ENCODE assay signal across 23 cellular contexts in genomic region chrX:146907391-146908240, GRCh38.
DNase-seq lines count a peak whose midpoint lies in the region; TF ChIP-seq lines count a peak whose summit lies in the region.
"Had no signal": no experiment of that assay in that cellular context is flagged by ENCODE, and none has a peak within 500 bp of the region (broad histone marks: within the 10 kb centered on the region; RNA-seq: fewer than 3 reads in every experiment).

No MANE protein-coding gene starts in this region.

- H3K4me3 ChIP-seq in GM23248 (no peak overlapping the region), fibroblast of mammary gland (ENCODE audit: control insufficient read depth, low read depth, low read length) (no peak overlapping the region), retinal pigment epithelial cell (ENCODE audit: low read length) (no peak overlapping the region)
- H3K4me3 ChIP-seq: BLaER1 treated with 17β-estradiol and CSF1 and Interleukin-3, amounts not matched to agents 10 nM and 100 nM; Peyer's patch; psoas muscle; tibial artery had no signal

- H3K9me2 ChIP-seq in GM23248 (ENCODE audit: insufficient read depth): no peaks in the 10 kb centered on the region

- no peak overlapping the region for H3K9ac ChIP-seq in GM23248
- H3K9ac ChIP-seq: BLaER1 treated with 17β-estradiol and CSF1 and Interleukin-3, amounts not matched to agents 10 nM and 100 nM had no signal

- no peaks in the 10 kb centered on the region for H3F3A ChIP-seq in GM23248 (ENCODE audit: insufficient read depth)

- no peaks in the 10 kb centered on the region for H3K9me3 ChIP-seq in GM23248 (ENCODE audit: low read depth)
- H3K9me3 ChIP-seq: psoas muscle, tibial artery had no signal

- H3K79me2 ChIP-seq in GM23248 (ENCODE audit: insufficient read depth): no peaks in the 10 kb centered on the region

- no peak overlapping the region for H2AFZ ChIP-seq in GM23248

- no peak overlapping the region for H3K4me2 ChIP-seq in GM23248 (ENCODE audit: unreplicated experiment)
- H3K4me2 ChIP-seq: BLaER1 treated with 17β-estradiol and CSF1 and Interleukin-3, amounts not matched to agents 10 nM and 100 nM had no signal

- DNase-seq in GM23248 (peak; percentile 0), SK-MEL-5 (ENCODE audit: low read depth, low spot score) (peak; percentile 4), fibroblast of mammary gland (ENCODE audit: low read depth) (peak; percentile 0), retinal pigment epithelial cell (ENCODE audit: low read depth) (peak; percentile 8), NCI-H2107 treated with DMSO at 0.1 percent for 48 hours (lab: John Stamatoyannopoulos, UW; ENCODE audit: unreplicated experiment) (no peak), superior temporal gyrus (ENCODE audit: extremely low spot score) (no peak), glomerular visceral epithelial cell (ENCODE audit: extremely low spot score) (no peak)
- DNase-seq: ACHN; activated CD4-positive, alpha-beta T cell treated with anti-CD3 and anti-CD28 coated beads for 36 hours; activated effector memory CD4-positive, alpha-beta T cell treated with Interleukin-2 at 50 U/mL for 16 hours; activated naive CD8-positive, alpha-beta T cell treated with anti-CD3 and anti-CD28 coated beads for 36 hours; activated T-cell treated with anti-CD3 and anti-CD28 coated beads for 4 hours; effector CD4-positive, alpha-beta T cell; naive B cell; NCI-H1092 treated with DMSO at 0.1 percent for 48 hours; NCI-H187 treated with DMSO at 0.1 percent for 48 hours; NCI-H69; Peyer's patch; psoas muscle; stimulated activated naive CD8-positive, alpha-beta T cell treated with anti-CD3 and anti-CD28 coated beads, Interleukin-15, amount 100 ng/mL, for 72 hours; tibial artery had no signal

- H3K27me3 ChIP-seq in GM23248 (replicated peaks; ENCODE audit: insufficient read depth): no peaks in the 10 kb centered on the region
- H3K27me3 ChIP-seq: Peyer's patch, tibial artery had no signal

- H4K20me1 ChIP-seq in GM23248 (ENCODE audit: insufficient read depth): no peaks in the 10 kb centered on the region
- H4K20me1 ChIP-seq: BLaER1 treated with 17β-estradiol and CSF1 and Interleukin-3, amounts not matched to agents 10 nM and 100 nM had no signal

- WGBS in GM23248 (ENCODE audit: low coverage in 1 of 2, low lambda C conversion rate in 2 of 2, missing lambda C conversion rate in 2 of 2), 2 experiments: 0 to 2% methylated on average over 5 to 6 of the region's 8 CpGs

- TF ChIP-seq CTCF in fibroblast of mammary gland (conservative IDR thresholded peaks at IDR 0.05; ENCODE audit: control insufficient read depth, insufficient read depth, low read depth, low read length) (no peak), retinal pigment epithelial cell (conservative IDR thresholded peaks at IDR 0.05; ENCODE audit: low read depth, low read length) (no peak)

- in situ Hi-C loops in GM23248 (cut with MboI) (no loop called here), SK-MEL-5 (cut with HindIII; ENCODE audit: low pct_unique_long_range_greater_than_20kb, low sequenced_read_pairs) (no loop called here)

- H3K4me1 ChIP-seq in GM23248 (ENCODE audit: insufficient read depth): no peaks in the 10 kb centered on the region
- H3K4me1 ChIP-seq: BLaER1 treated with 17β-estradiol and CSF1 and Interleukin-3, amounts not matched to agents 10 nM and 100 nM; Peyer's patch; psoas muscle; tibial artery had no signal

- H3K36me3 ChIP-seq in GM23248 (ENCODE audit: low read depth): no peaks in the 10 kb centered on the region
- H3K36me3 ChIP-seq: BLaER1 treated with 17β-estradiol and CSF1 and Interleukin-3, amounts not matched to agents 10 nM and 100 nM; Peyer's patch; tibial artery had no signal

- no peak overlapping the region for H3K27ac ChIP-seq in GM23248
- H3K27ac ChIP-seq: BLaER1 treated with 17β-estradiol and CSF1 and Interleukin-3, amounts not matched to agents 10 nM and 100 nM; epithelial cell of prostate; Peyer's patch; psoas muscle; tibial artery had no signal

Comparison
In these comparisons a context has a peak if more than half of its experiments do, and no peak if none do; other contexts are left out.
1. DNase-seq: peak in GM23248 (single experiment), SK-MEL-5 (single experiment), fibroblast of mammary gland (single experiment) and retinal pigment epithelial cell (single experiment); none in NCI-H2107 treated with DMSO at 0.1 percent for 48 hours (single experiment), superior temporal gyrus (single experiment) and glomerular visceral epithelial cell (single experiment).